Comparison of ENCODE assay signal across 1 cellular context in the genomic region with DNA sequence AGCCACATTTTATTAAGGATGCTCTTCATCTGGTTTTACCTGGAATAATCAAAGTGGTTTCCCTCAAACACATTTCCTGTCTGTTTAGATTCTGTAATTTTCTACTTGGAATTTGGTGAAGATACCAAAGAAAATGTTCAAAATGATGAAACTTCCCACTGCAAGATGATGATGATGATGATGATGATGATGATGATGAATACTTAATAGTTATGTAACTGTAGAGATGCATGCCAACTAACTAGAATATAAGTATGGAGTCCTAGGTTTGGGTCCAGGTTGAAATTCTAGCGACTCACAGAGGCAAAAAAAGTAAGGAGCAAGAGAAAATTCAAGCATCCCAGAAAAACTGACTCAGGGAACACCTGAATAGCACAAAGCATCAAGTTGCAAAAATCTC.
TF ChIP-seq lines count a peak whose summit lies in the region.

No MANE protein-coding gene starts in this region.

TF ChIP-seq in HEK293, 187 proteins besides CTCF, POLR2A, EP300 and RAD21 (continued from another document):
- TF ChIP-seq ZNF174 (tag by site-specific recombination; IDR thresholded peaks at IDR 0.05) (no peak), ZNF157 (tag by site-specific recombination; IDR thresholded peaks at IDR 0.05) (no peak), ZNF785 (tag by site-specific recombination; IDR thresholded peaks at IDR 0.05) (no peak)
